Comparison of ENCODE assay signal across 2 cellular contexts in the genomic region with DNA sequence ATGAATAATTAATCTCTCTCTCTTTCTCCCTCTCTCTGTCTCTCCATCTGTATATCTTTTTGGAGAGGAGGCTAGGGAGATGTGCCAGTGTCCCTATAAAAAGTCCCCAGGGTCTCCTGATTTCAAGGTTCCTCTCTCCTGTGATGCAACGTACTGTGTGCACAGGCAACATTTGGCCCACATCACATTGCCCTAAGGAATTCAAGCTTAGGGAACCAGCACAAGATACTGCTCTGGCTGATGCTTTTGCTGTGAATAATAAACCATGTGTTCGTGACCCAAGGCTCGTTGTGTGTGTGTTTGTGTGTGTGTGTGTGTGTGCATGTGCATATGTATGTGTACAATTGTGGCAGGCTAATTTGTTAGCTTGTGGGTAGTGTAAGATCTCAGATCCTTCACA.
A peak's percentile ranks its signal among the peaks of the same experiment; 100 is the strongest.
TF ChIP-seq lines count a peak whose summit lies in the region.

No MANE protein-coding gene starts in this region.

TF ChIP-seq in HEK293, 187 proteins besides CTCF, POLR2A, EP300 and RAD21:
- peak; percentile 48; the same call in 1 of the 2 replicates for TF ChIP-seq ZBTB48 (tag by site-specific recombination; IDR thresholded peaks at IDR 0.05)
- no peak for TF ChIP-seq ZNF324 (tag by site-specific recombination; IDR thresholded peaks at IDR 0.05)
TF ChIP-seq in HEK293: peak in this region for 1.

TF ChIP-seq in K562, 482 proteins besides CTCF, POLR2A, EP300 and RAD21:
- 0 out of 2 replicates have a peak, but pooled peaks have one; percentile 15 for TF ChIP-seq CEBPB (tag; IDR thresholded peaks at IDR 0.05)
- TF ChIP-seq MTA1 (IDR thresholded peaks at IDR 0.05; ENCODE audit: borderline replicate concordance), result no peak
- no peak for TF ChIP-seq MYNN (IDR thresholded peaks at IDR 0.05)
- TF ChIP-seq MYNN (CRISPR knock-in tag; IDR thresholded peaks at IDR 0.05), result no peak
- TF ChIP-seq CEBPG (CRISPR knock-in tag; IDR thresholded peaks at IDR 0.05), result peak; percentile 64
- TF ChIP-seq CEBPG (tag; conservative IDR thresholded peaks at IDR 0.05 in 1 of 2, IDR thresholded peaks at IDR 0.05 in 1 of 2), result peak in 1 of 2 experiments; percentile 38; a peak in 1 of 4 replicates
- TF ChIP-seq HDAC2 (IDR thresholded peaks at IDR 0.05), result no peak
- TF ChIP-seq, protein P1, sequence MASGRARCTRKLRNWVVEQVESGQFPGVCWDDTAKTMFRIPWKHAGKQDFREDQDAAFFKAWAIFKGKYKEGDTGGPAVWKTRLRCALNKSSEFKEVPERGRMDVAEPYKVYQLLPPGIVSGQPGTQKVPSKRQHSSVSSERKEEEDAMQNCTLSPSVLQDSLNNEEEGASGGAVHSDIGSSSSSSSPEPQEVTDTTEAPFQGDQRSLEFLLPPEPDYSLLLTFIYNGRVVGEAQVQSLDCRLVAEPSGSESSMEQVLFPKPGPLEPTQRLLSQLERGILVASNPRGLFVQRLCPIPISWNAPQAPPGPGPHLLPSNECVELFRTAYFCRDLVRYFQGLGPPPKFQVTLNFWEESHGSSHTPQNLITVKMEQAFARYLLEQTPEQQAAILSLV (tag; IDR thresholded peaks at IDR 0.05), result no peak
- TF ChIP-seq, protein P2, sequence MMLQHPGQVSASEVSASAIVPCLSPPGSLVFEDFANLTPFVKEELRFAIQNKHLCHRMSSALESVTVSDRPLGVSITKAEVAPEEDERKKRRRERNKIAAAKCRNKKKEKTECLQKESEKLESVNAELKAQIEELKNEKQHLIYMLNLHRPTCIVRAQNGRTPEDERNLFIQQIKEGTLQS (IDR thresholded peaks at IDR 0.05), result peak; percentile 10; the same call in 1 of the 2 replicates
- TF ChIP-seq, protein P2 (CRISPR knock-in tag; conservative IDR thresholded peaks at IDR 0.05), result no peak
- TF ChIP-seq TRIM24 (IDR thresholded peaks at IDR 0.05), result no peak
- TF ChIP-seq PCBP2 (IDR thresholded peaks at IDR 0.05; ENCODE audit: low read depth, low read length, poor library complexity, severe bottlenecking), result no peak
